11 cellular contexts compared by ENCODE assay signal in genomic region chr16:51326131-51326856, GRCh38.
DNase-seq lines count a peak whose midpoint lies in the region; ATAC-seq and TF ChIP-seq lines count a peak whose summit lies in the region.
"Had no signal": no experiment of that assay in that cellular context is flagged by ENCODE, and none has a peak within 500 bp of the region (broad histone marks: within the 10 kb centered on the region; RNA-seq: fewer than 3 reads in every experiment).

No MANE protein-coding gene starts in this region.

- H3K9me3 ChIP-seq in thyroid gland, result no peaks in the 10 kb centered on the region

- WGBS in thyroid gland, 2 donors, result 58 to 72% methylated on average over 7 of the region's 7 CpGs

- H3K4me3 ChIP-seq in thyroid gland (replicated peaks in 1 of 3), result no peak overlapping the region
- H3K4me3 ChIP-seq: SK-N-MC had no signal

- H3K4me1 Mint-ChIP-seq in activated naive CD4-positive, alpha-beta T cell treated with anti-CD3 and anti-CD28 coated beads, Interleukin-2, amount 10 ng/mL, durations not matched to agents 7 days and 5 days, result no peaks in the 10 kb centered on the region
- H3K4me1 Mint-ChIP-seq: activated CD4-positive, alpha-beta T cell treated with anti-CD3 and anti-CD28 coated beads, Interleukin-2, amount 10 ng/mL, durations not matched to agents 24 days and 14 days; stimulated activated effector memory CD8-positive, alpha-beta T cell treated with anti-CD3 and anti-CD28 coated beads, Interleukin-12 subunit alpha, Interleukin-12 subunit beta, amount 100 ng/mL, for 72 hours had no signal

- no peaks in the 10 kb centered on the region for H3K36me3 Mint-ChIP-seq in activated naive CD4-positive, alpha-beta T cell treated with anti-CD3 and anti-CD28 coated beads, Interleukin-2, amount 10 ng/mL, durations not matched to agents 7 days and 5 days
- H3K36me3 Mint-ChIP-seq: stimulated activated effector memory CD8-positive, alpha-beta T cell treated with anti-CD3 and anti-CD28 coated beads, Interleukin-12 subunit alpha, Interleukin-12 subunit beta, amount 100 ng/mL, for 72 hours had no signal

- H3K27me3 ChIP-seq in thyroid gland, result no peaks in the 10 kb centered on the region

- H3K4me1 ChIP-seq in thyroid gland, result no peaks in the 10 kb centered on the region

- intact Hi-C loops in thyroid gland (cut with DNase I), result no loop called here

- H3K27ac ChIP-seq in thyroid gland, result no peak overlapping the region
- H3K27ac ChIP-seq: SK-N-MC had no signal

- peaks cover 1% of the 10 kb centered on the region for H3K9me3 Mint-ChIP-seq in activated naive CD4-positive, alpha-beta T cell treated with anti-CD3 and anti-CD28 coated beads, Interleukin-2, amount 10 ng/mL, durations not matched to agents 7 days and 5 days
- H3K9me3 Mint-ChIP-seq: activated CD4-positive, alpha-beta T cell treated with anti-CD3 and anti-CD28 coated beads, Interleukin-2, amount 10 ng/mL, durations not matched to agents 24 days and 14 days; stimulated activated effector memory CD8-positive, alpha-beta T cell treated with anti-CD3 and anti-CD28 coated beads, Interleukin-12 subunit alpha, Interleukin-12 subunit beta, amount 100 ng/mL, for 72 hours had no signal

- H3K27ac Mint-ChIP-seq in activated naive CD4-positive, alpha-beta T cell treated with anti-CD3 and anti-CD28 coated beads, Interleukin-2, amount 10 ng/mL, durations not matched to agents 7 days and 5 days, result no peak overlapping the region
- H3K27ac Mint-ChIP-seq: activated CD4-positive, alpha-beta T cell treated with anti-CD3 and anti-CD28 coated beads, Interleukin-2, amount 10 ng/mL, durations not matched to agents 24 days and 14 days; stimulated activated effector memory CD8-positive, alpha-beta T cell treated with anti-CD3 and anti-CD28 coated beads, Interleukin-12 subunit alpha, Interleukin-12 subunit beta, amount 100 ng/mL, for 72 hours had no signal

- in situ Hi-C loops in Caki2 (cut with HindIII; ENCODE audit: low pct_unique_long_range_greater_than_20kb, low sequenced_read_pairs), result no loop called here

- no peak overlapping the region for H3K4me3 Mint-ChIP-seq in activated naive CD4-positive, alpha-beta T cell treated with anti-CD3 and anti-CD28 coated beads, Interleukin-2, amount 10 ng/mL, durations not matched to agents 7 days and 5 days
- H3K4me3 Mint-ChIP-seq: activated CD4-positive, alpha-beta T cell treated with anti-CD3 and anti-CD28 coated beads, Interleukin-2, amount 10 ng/mL, durations not matched to agents 24 days and 14 days; stimulated activated effector memory CD8-positive, alpha-beta T cell treated with anti-CD3 and anti-CD28 coated beads, Interleukin-12 subunit alpha, Interleukin-12 subunit beta, amount 100 ng/mL, for 72 hours had no signal

- no peaks in the 10 kb centered on the region for H3K27me3 Mint-ChIP-seq in activated naive CD4-positive, alpha-beta T cell treated with anti-CD3 and anti-CD28 coated beads, Interleukin-2, amount 10 ng/mL, durations not matched to agents 7 days and 5 days
- H3K27me3 Mint-ChIP-seq: activated CD4-positive, alpha-beta T cell treated with anti-CD3 and anti-CD28 coated beads, Interleukin-2, amount 10 ng/mL, durations not matched to agents 24 days and 14 days had no signal

- H3K36me3 ChIP-seq in thyroid gland, result no peaks in the 10 kb centered on the region

- TF ChIP-seq CTCF in omental fat pad (IDR thresholded peaks at IDR 0.05), result no peak
- no peak for TF ChIP-seq CTCF in thyroid gland (IDR thresholded peaks at IDR 0.05)

- ATAC-seq in omental fat pad (ENCODE audit: low FRiP score) (peak; percentile 68), HG03135 (IDR thresholded peaks at IDR 0.05; ENCODE audit: unreplicated experiment) (no peak), HG03571 (IDR thresholded peaks at IDR 0.05; ENCODE audit: unreplicated experiment) (no peak)
- ATAC-seq: stimulated activated effector memory CD8-positive, alpha-beta T cell treated with anti-CD3 and anti-CD28 coated beads, Interleukin-12 subunit alpha, Interleukin-12 subunit beta, amount 100 ng/mL, for 72 hours had no signal

- TF ChIP-seq POLR2A in thyroid gland (IDR thresholded peaks at IDR 0.05), result no peak

- peak; percentile 67 for DNase-seq in Caki2 (ENCODE audit: low read depth)
- DNase-seq in NCI-H2227 treated with DMSO at 0.1 percent for 48 hours (lab: John Stamatoyannopoulos, UW), result peak; percentile 6
- DNase-seq in fibroblast of gingiva (ENCODE audit: low read depth), result peak; percentile 41
- no peak for DNase-seq in omental fat pad (ENCODE audit: low spot score)
- DNase-seq in activated naive CD4-positive, alpha-beta T cell treated with anti-CD3 and anti-CD28 coated beads, Interleukin-2, amount 10 ng/mL, durations not matched to agents 7 days and 5 days, result no peak
- DNase-seq in thyroid gland, result no peak
- DNase-seq: activated CD4-positive, alpha-beta T cell treated with anti-CD3 and anti-CD28 coated beads, Interleukin-2, amount 10 ng/mL, durations not matched to agents 24 days and 14 days had no signal

- CTCF ChIA-PET in activated naive CD4-positive, alpha-beta T cell treated with anti-CD3 and anti-CD28 coated beads, Interleukin-2, amount 10 ng/mL, durations not matched to agents 7 days and 5 days (lab: Charles Lee), result no interaction called here

Comparison
In these comparisons a context has a peak if more than half of its experiments do, and no peak if none do; other contexts are left out.
1. DNase-seq: peak in Caki2 (single experiment), NCI-H2227 treated with DMSO at 0.1 percent for 48 hours (single experiment) and fibroblast of gingiva (single experiment); none in omental fat pad (single experiment), activated naive CD4-positive, alpha-beta T cell treated with anti-CD3 and anti-CD28 coated beads, Interleukin-2, amount 10 ng/mL, durations not matched to agents 7 days and 5 days (single experiment) and thyroid gland (0 of 2).